8 cellular contexts compared by ENCODE assay signal in the genomic region with DNA sequence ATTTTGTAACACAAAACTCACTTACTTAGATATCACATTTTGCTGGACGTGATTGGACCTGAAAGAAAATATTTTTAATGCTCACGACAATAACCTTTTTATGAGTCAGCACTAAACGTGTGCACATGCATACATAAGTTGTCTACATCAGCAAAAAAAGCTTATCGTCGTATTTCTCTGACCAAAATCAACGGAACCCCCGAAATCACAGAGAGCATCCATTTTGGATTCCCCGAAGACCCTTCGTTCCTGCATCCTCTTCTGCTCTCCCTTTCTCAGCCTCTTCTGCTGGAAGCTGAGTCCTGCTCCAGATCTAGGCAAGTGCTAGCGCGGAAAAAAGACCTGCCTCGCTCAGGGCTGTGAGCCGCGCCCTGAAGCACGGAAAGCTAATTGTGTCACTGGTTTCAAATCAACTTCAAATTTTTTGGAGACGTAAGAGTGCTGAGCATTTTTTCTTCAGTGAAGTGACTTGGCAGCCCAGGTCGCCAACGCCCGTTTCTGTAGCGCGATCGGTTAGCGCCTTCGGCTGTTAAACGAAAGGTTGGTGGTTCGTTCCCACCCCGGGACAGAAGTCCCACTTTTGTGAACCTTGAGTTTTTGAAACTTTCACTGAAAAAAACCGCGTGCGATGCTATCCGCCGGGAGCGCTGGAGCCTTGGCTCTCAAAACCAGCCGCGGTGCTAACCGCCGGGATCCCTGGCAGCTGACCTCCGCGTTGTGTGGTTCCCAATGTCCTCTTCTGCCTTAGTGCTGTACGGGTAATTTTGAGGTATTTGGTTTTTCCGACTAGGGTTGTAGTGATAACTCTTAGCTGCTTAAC. TPM values are rescaled to one million over a fixed set of nuclear protein-coding genes. Genes with fewer than 3 reads are reported as not detected.
A peak's percentile ranks its signal among the peaks of the same experiment; 100 is the strongest.
DNase-seq lines count a peak whose midpoint lies in the region; ATAC-seq, FAIRE-seq and TF ChIP-seq lines count a peak whose summit lies in the region.
"Not testable (repeated sequence)": the region's sequence is repeated elsewhere in the genome, so short reads cannot be mapped to it uniquely, and the experiment has no call there.

No MANE protein-coding gene starts in this region.

- H3K27me3 ChIP-seq in CD4-positive, alpha-beta T cell (ENCODE audit: control insufficient read depth, insufficient read depth, low read length) = not testable (repeated sequence)

- intact Hi-C loops in CD4-positive, alpha-beta T cell (cut with DNase I, micrococcal nuclease) = loop anchor here in 1 of 2 experiments (5.0 kb wide), 1 partner anchor 89 kb away; no protein-coding TSS in a partner anchor
- intact Hi-C loops in natural killer cell (cut with micrococcal nuclease) = loop anchor here (5.0 kb wide), 1 partner anchor 404 kb away; a partner anchor contains a TSS

- not testable (repeated sequence) for H3K9me3 Mint-ChIP-seq in CD4-positive, alpha-beta T cell; natural killer cell

- H3K4me1 Mint-ChIP-seq in CD4-positive, alpha-beta T cell (ENCODE audit: low read depth) = peaks cover 38% of the 10 kb centered on the region
- H3K4me1 Mint-ChIP-seq in natural killer cell = peaks cover 36 to 42% of the 10 kb centered on the region in 2 donors

- peaks cover 15% of the 10 kb centered on the region for H3K27me3 Mint-ChIP-seq in CD4-positive, alpha-beta T cell
- not testable (repeated sequence) for H3K27me3 Mint-ChIP-seq in natural killer cell (ENCODE audit: low read depth in 2 of 2)

- H3K27ac ChIP-seq in CD4-positive, alpha-beta T cell (ENCODE audit: low read depth, low read length) = not testable (repeated sequence)

- peaks cover 13% of the 10 kb centered on the region for H3K36me3 Mint-ChIP-seq in CD4-positive, alpha-beta T cell (ENCODE audit: low read depth)
- not testable (repeated sequence) for H3K36me3 Mint-ChIP-seq in natural killer cell

- FAIRE-seq in TTC549 (lab: Jason Lieb, UNC) = peak; percentile 78

- POLR2A ChIA-PET in CD4-positive, alpha-beta T cell (lab: Charles Lee) = interaction anchor here (0.9 to 1.4 kb wide), 3 partner anchors 9 to 134 kb away, joined by 3 to 5 read pairs (median 4); no protein-coding TSS in a partner anchor

- peak; percentile 45 to 80 (median 72) for DNase-seq in CD4-positive, alpha-beta T cell
- DNase-seq in M059J (ENCODE audit: low read depth) (peak; percentile 86), amniotic epithelial cell (ENCODE audit: low read depth) (peak; percentile 61), glomerular visceral epithelial cell (ENCODE audit: extremely low spot score) (peak; percentile 51), natural killer cell (peak; percentile 63)
- peak; percentile 72 for DNase-seq in stimulated activated CD8-positive, alpha-beta memory T cell treated with anti-CD3 and anti-CD28 coated beads, Interleukin-15, amount 100 ng/mL, for 24 hours (ENCODE audit: low read depth)

- H3K27ac Mint-ChIP-seq in CD4-positive, alpha-beta T cell = peak overlapping the region; percentile 88
- peak overlapping the region; percentile 95 to 99 for H3K27ac Mint-ChIP-seq in natural killer cell

- peak overlapping the region; percentile 91 for H3K4me3 Mint-ChIP-seq in CD4-positive, alpha-beta T cell
- peak overlapping the region; percentile 99 for H3K4me3 Mint-ChIP-seq in natural killer cell

- H3K9me3 ChIP-seq in CD4-positive, alpha-beta T cell (ENCODE audit: control insufficient read depth, low read length) = not testable (repeated sequence)

- TF ChIP-seq CTCF in CD4-positive, alpha-beta T cell (IDR thresholded peaks at IDR 0.05); natural killer cell (IDR thresholded peaks at IDR 0.05): not testable (repeated sequence)

- peak; percentile 78 for ATAC-seq in CD4-positive, alpha-beta T cell (ENCODE audit: poor library complexity)
- ATAC-seq in GM21423 (IDR thresholded peaks at IDR 0.05; ENCODE audit: unreplicated experiment) = peak; percentile 49
- ATAC-seq in natural killer cell = peak; percentile 27 to 62 (median 57)

- CTCF ChIA-PET in CD4-positive, alpha-beta T cell (lab: Charles Lee) = interaction anchor here (0.8 to 1.4 kb wide), 2 partner anchors 27 to 128 kb away, joined by 3 read pairs; a partner anchor contains a TSS

RNA-seq across cellular contexts. Expression of a gene that starts 9.6 kb away (rescaled TPM):
- not detected for total RNA-seq in CD4-positive, alpha-beta T cell
- total RNA-seq in M059J (2014; rRNA removed; shearing (Covaris generic)) = 1.0 TPM in 1 of 2 replicates, not detected in the other
- total RNA-seq in natural killer cell = 10 to 100 TPM; 12.8 to 29.6 (median 18.2) TPM

RNA-seq across cellular contexts. Expression of a gene that starts 41.6 kb away (rescaled TPM):
- total RNA-seq in CD4-positive, alpha-beta T cell = under 1 TPM in 1 of 2 experiments, not detected in 1; 0.36 TPM
- total RNA-seq in M059J (2014; rRNA removed; shearing (Covaris generic)) = not detected in 2 replicates
- 10 to 100 TPM; 12.6 to 76.9 (median 17.0) TPM for total RNA-seq in natural killer cell

Comparison
In these comparisons a context has a peak if more than half of its experiments do, and no peak if none do; other contexts are left out.
1. RNA of a gene that starts 41.6 kb away (total RNA-seq): 12.6 to 76.9 TPM in natural killer cell; 0.36 TPM in CD4-positive, alpha-beta T cell and not detected in M059J; every median in the first group is over 10 times any median in the second.
2. Peak in every context shown above with its lines, with median percentiles within 50 percentile points of each other: ATAC-seq and DNase-seq.